25 cellular contexts compared by ENCODE assay signal in the genomic region with DNA sequence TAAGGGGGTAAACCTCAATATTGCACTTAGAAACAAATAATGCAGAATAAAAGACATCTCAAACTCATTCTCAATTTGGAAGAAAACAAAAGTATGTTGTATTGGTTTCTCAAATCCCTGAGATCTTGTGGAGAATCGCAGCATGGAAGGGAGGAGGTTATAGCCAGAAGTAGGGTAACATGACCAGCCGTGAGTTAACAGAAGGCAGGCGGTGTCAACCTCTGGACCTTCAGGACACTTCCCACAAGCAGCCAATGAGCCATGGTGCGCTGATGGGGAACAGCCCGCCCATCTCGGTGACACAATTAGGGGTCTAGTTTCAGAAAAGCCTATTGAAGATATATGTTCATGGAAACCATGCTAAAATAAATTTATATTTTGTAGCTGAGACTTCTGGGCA.
DNase-seq lines count a peak whose midpoint lies in the region; ATAC-seq, FAIRE-seq and TF ChIP-seq lines count a peak whose summit lies in the region.
"Had no signal": no experiment of that assay in that cellular context is flagged by ENCODE, and none has a peak within 500 bp of the region (broad histone marks: within the 10 kb centered on the region; RNA-seq: fewer than 3 reads in every experiment).

No MANE protein-coding gene starts in this region.

- no peak for ATAC-seq in HepG2
- ATAC-seq: CD8-positive, alpha-beta T cell; GM12878; HCT116 had no signal

- POLR2A ChIA-PET in HepG2 (lab: Yijun Ruan, JAX): no interaction called here

- H3K9ac ChIP-seq in liver (ENCODE audit: low read depth in 1 of 2, low read length in 2 of 2) (no peak overlapping the region), HepG2 (ENCODE audit: insufficient read depth, low read depth, low read length) (no peak overlapping the region)
- H3K9ac ChIP-seq: BLaER1, GM23248 had no signal

- no peak for TF ChIP-seq POLR2A in HepG2 (IDR thresholded peaks at IDR 0.05; ENCODE audit: insufficient read depth in 1 of 2, low read depth in 2 of 2, low read length in 2 of 2)

- no peak overlapping the region for H3K4me3 Mint-ChIP-seq in nephron progenitor cell
- H3K4me3 Mint-ChIP-seq: B cell; CD4-positive, CD25-positive, alpha-beta regulatory T cell; CD8-positive, alpha-beta T cell had no signal

- TF ChIP-seq RAD21 in liver (IDR thresholded peaks at IDR 0.05) (no peak), HepG2 (CRISPR knock-in tag; IDR thresholded peaks at IDR 0.05) (no peak)

- H3K4me3 ChIP-seq in liver (ENCODE audit: low read depth in 1 of 3, low read length in 3 of 3): peak overlapping the region in 1 of 3 donors; percentile 47
- no peak overlapping the region for H3K4me3 ChIP-seq in HepG2 (replicated peaks in 1 of 3; ENCODE audit: insufficient read depth in 1 of 3, low read depth in 2 of 3, low read length in 3 of 3)
- H3K4me3 ChIP-seq: BLaER1, GM12878, GM23248 had no signal

- no peaks in the 10 kb centered on the region for H4K20me1 ChIP-seq in HepG2 (ENCODE audit: insufficient read depth, low read length)
- H4K20me1 ChIP-seq: BLaER1 had no signal

- peaks cover 35% of the 10 kb centered on the region for H3K4me1 Mint-ChIP-seq in nephron progenitor cell
- H3K4me1 Mint-ChIP-seq: B cell; CD4-positive, CD25-positive, alpha-beta regulatory T cell had no signal

- DNase-seq in HepG2 (ENCODE audit: low spot score) (no peak), left kidney (ENCODE audit: low read depth, low spot score) (peak; percentile 81), nephron progenitor cell (peak; percentile 14), hepatic stellate cell (ENCODE audit: low spot score) (no peak), glomerular visceral epithelial cell (ENCODE audit: extremely low spot score) (no peak), foreskin melanocyte (no peak)
- DNase-seq in NK-92 treated with Interleukin-12 subunit alpha and Interleukin-12 subunit beta, amount 100 ng/mL, for 24 hours (lab: John Stamatoyannopoulos, UW): no peak
- DNase-seq: Caco-2; CD4-positive, CD25-positive, alpha-beta regulatory T cell; CD8-positive, alpha-beta T cell; DMS 273 treated with DMSO at 0.1 percent for 48 hours; DMS79; EL; GDM1; GM23248 had no signal

- no peaks in the 10 kb centered on the region for H3K9me3 Mint-ChIP-seq in nephron progenitor cell
- H3K9me3 Mint-ChIP-seq: CD4-positive, CD25-positive, alpha-beta regulatory T cell; CD8-positive, alpha-beta T cell; H9 had no signal

- H3K27me3 ChIP-seq in liver (ENCODE audit: control insufficient read depth in 4 of 4, insufficient read depth in 4 of 4, low read length in 3 of 4): no peaks in the 10 kb centered on the region
- no peaks in the 10 kb centered on the region for H3K27me3 ChIP-seq in HepG2 (ENCODE audit: control insufficient read depth in 1 of 2, insufficient read depth in 2 of 2, low read length in 2 of 2)
- H3K27me3 ChIP-seq: BLaER1 had no signal

- H3K36me3 ChIP-seq in liver (ENCODE audit: control insufficient read depth in 4 of 4, insufficient read depth in 3 of 4, low read depth in 1 of 4, low read length in 3 of 4) (no peaks in the 10 kb centered on the region), HepG2 (replicated peaks in 1 of 2; ENCODE audit: control insufficient read depth in 1 of 2, insufficient read depth in 2 of 2, low read length in 2 of 2) (no peaks in the 10 kb centered on the region)
- H3K36me3 ChIP-seq: BLaER1 had no signal

- CTCF ChIA-PET in HepG2 (lab: Yijun Ruan, JAX; ENCODE audit: low intra/inter-chr PET ratio, low total read pairs): no interaction called here

- peaks cover 10% of the 10 kb centered on the region for H3K27me3 Mint-ChIP-seq in nephron progenitor cell (ENCODE audit: low read depth, poor library complexity)

- no peaks in the 10 kb centered on the region for H3K9me3 ChIP-seq in liver (ENCODE audit: control insufficient read depth in 4 of 4, low read length in 3 of 4)
- H3K9me3 ChIP-seq in HepG2 (ENCODE audit: low read length): no peaks in the 10 kb centered on the region
- H3K9me3 ChIP-seq: BLaER1, Caco-2 had no signal

- no peak overlapping the region for H2AFZ ChIP-seq in HepG2 (ENCODE audit: low read length)
- H2AFZ ChIP-seq: GM23248 had no signal

- H3K27ac ChIP-seq in liver (ENCODE audit: low read depth in 1 of 2, low read length in 2 of 2): peak overlapping the region; percentile 93 to 96
- no peak overlapping the region for H3K27ac ChIP-seq in HepG2 (ENCODE audit: extremely low read length, insufficient read depth, low read length)
- H3K27ac ChIP-seq: 22Rv1, BLaER1, C4-2B, GM23248 had no signal

- H3K36me3 Mint-ChIP-seq in nephron progenitor cell (ENCODE audit: low read depth): no peaks in the 10 kb centered on the region
- H3K36me3 Mint-ChIP-seq: CD4-positive, CD25-positive, alpha-beta regulatory T cell; CD8-positive, alpha-beta T cell had no signal

- TF ChIP-seq EP300 in HepG2 (IDR thresholded peaks at IDR 0.05; ENCODE audit: low read depth in 2 of 2, low read length in 2 of 2) (no peak), HepG2 (CRISPR knock-in tag; IDR thresholded peaks at IDR 0.05; ENCODE audit: borderline replicate concordance) (no peak)

- intact Hi-C loops in HepG2 (cut with micrococcal nuclease; ENCODE audit: unreplicated experiment): no loop called here

- no TSS peak for BruUV-seq in HepG2 (replicated peaks; lab: Mats Ljungman, UMichigan)

- H3K4me2 ChIP-seq in HepG2 (ENCODE audit: low read depth, low read length): no peak overlapping the region
- H3K4me2 ChIP-seq: BLaER1 had no signal

- H3K79me2 ChIP-seq in HepG2 (ENCODE audit: insufficient read depth, low read length): no peaks in the 10 kb centered on the region

- H3K4me1 ChIP-seq in liver (ENCODE audit: control insufficient read depth in 4 of 4, insufficient read depth in 4 of 4, low read length in 3 of 4) (peaks cover 5 to 51% (median 16%) of the 10 kb centered on the region in 4 donors), HepG2 (ENCODE audit: insufficient read depth, low read length) (peaks cover 20% of the 10 kb centered on the region)
- H3K4me1 ChIP-seq: BLaER1 had no signal

- WGBS in liver: 47% methylated on average over 6 of the region's 6 CpGs
- WGBS in HepG2 (ENCODE audit: low lambda C conversion rate): 63% methylated on average over 6 of the region's 6 CpGs

- H3K27ac Mint-ChIP-seq in nephron progenitor cell: peak overlapping the region; percentile 39
- H3K27ac Mint-ChIP-seq: B cell; CD4-positive, CD25-positive, alpha-beta regulatory T cell; CD8-positive, alpha-beta T cell had no signal

- FAIRE-seq in HepG2 (lab: Jason Lieb, UNC): no peak
- FAIRE-seq: A204.1, GM12878, GM19239 had no signal

- in situ Hi-C loops in HepG2 (cut with HindIII; ENCODE audit: extremely low pct_ligation_motif_present, low pct_unique_long_range_greater_than_20kb): no loop called here

- TF ChIP-seq CTCF in liver (IDR thresholded peaks at IDR 0.05; ENCODE audit: low read depth, low read length, missing input control): no peak
- TF ChIP-seq CTCF in HepG2 (CRISPR knock-in tag; IDR thresholded peaks at IDR 0.05): no peak
- no peak for TF ChIP-seq CTCF in nephron progenitor cell (IDR thresholded peaks at IDR 0.05)

TF ChIP-seq in liver, 16 proteins besides CTCF, POLR2A, EP300 and RAD21 (continues in another document):
- peak; percentile 34 to 71 for TF ChIP-seq HNF4A (conservative IDR thresholded peaks at IDR 0.05)
- TF ChIP-seq, protein P1, sequence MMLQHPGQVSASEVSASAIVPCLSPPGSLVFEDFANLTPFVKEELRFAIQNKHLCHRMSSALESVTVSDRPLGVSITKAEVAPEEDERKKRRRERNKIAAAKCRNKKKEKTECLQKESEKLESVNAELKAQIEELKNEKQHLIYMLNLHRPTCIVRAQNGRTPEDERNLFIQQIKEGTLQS (IDR thresholded peaks at IDR 0.05): no peak
- TF ChIP-seq TAF1 (conservative IDR thresholded peaks at IDR 0.05): no peak
- TF ChIP-seq FOXA2 (IDR thresholded peaks at IDR 0.05): no peak
- peak in 1 of 2 donors; percentile 22 for TF ChIP-seq JUND (IDR thresholded peaks at IDR 0.05)
- peak; percentile 13 for TF ChIP-seq SP1 (IDR thresholded peaks at IDR 0.05)
- TF ChIP-seq ZBTB33 (IDR thresholded peaks at IDR 0.05): no peak

TF ChIP-seq in HepG2, 621 proteins besides CTCF, POLR2A, EP300 and RAD21:
- no peak for TF ChIP-seq ZNF383 (CRISPR knock-in tag; IDR thresholded peaks at IDR 0.05; ENCODE audit: borderline replicate concordance)
- TF ChIP-seq ASH2L (IDR thresholded peaks at IDR 0.05; ENCODE audit: insufficient read length, low read depth, low read length): no peak
- TF ChIP-seq ZBTB33 (CRISPR knock-in tag; IDR thresholded peaks at IDR 0.05): no peak
- TF ChIP-seq SP2 (CRISPR knock-in tag; IDR thresholded peaks at IDR 0.05): no peak
- TF ChIP-seq MIXL1 (CRISPR knock-in tag; IDR thresholded peaks at IDR 0.05): no peak

Comparison
In these comparisons a context has a peak if more than half of its experiments do, and no peak if none do; other contexts are left out.
1. DNase-seq: peak in left kidney (single experiment) and nephron progenitor cell (single experiment); none in HepG2 (single experiment), hepatic stellate cell (single experiment), NK-92 treated with Interleukin-12 subunit alpha and Interleukin-12 subunit beta, amount 100 ng/mL, for 24 hours (single experiment), glomerular visceral epithelial cell (single experiment) and foreskin melanocyte (single experiment).